35 cellular contexts compared by ENCODE assay signal in the genomic region with DNA sequence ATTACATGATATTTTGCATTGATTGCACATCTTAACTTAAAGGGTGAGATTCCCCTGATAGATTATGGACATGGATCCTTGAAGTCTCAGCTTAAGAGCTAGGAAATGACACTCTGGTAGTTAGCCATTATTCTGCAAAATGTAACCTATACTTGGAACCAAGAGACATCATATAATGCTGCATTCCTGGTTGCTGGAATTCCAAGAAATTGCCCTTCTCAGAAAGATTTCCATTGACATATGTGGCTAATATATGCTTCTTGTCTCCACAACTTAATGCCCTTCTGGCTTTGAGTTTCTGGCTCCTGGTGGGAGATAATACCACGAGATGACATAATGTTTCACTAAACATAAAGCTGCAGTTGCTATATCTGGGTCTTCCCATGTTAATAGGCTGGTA.
"Had no signal": no experiment of that assay in that cellular context is flagged by ENCODE, and none has a peak within 500 bp of the region (broad histone marks: within the 10 kb centered on the region; RNA-seq: fewer than 3 reads in every experiment).

No MANE protein-coding gene starts in this region.

- H3K4me3 ChIP-seq: MG63 had no signal

- DNase-seq: Karpas-422, Kasumi-1, MG63, MM.1S, MV-4-11, NCI-H1048, NCI-H1092, NCI-H1092 treated with DMSO at 0.1 percent for 48 hours, NCI-H1105, NCI-H1105 treated with DMSO at 0.1 percent for 48 hours, NCI-H1417, NCI-H1417 treated with DMSO at 0.1 percent for 48 hours, NCI-H1436, NCI-H1436 treated with DMSO at 0.1 percent for 48 hours, NCI-H146, NCI-H1694, NCI-H1694 treated with DMSO at 0.1 percent for 48 hours, NCI-H187, NCI-H187 treated with DMSO at 0.1 percent for 48 hours, NCI-H1930, NCI-H2029, NCI-H2029 treated with DMSO at 0.1 percent for 48 hours, NCI-H2081, NCI-H2081 treated with DMSO at 0.1 percent for 48 hours, NCI-H2107, NCI-H2171, NCI-H2171 treated with DMSO at 0.1 percent for 48 hours, NCI-H2227 treated with DMSO at 0.1 percent for 48 hours, NCI-H226, NCI-H345, NCI-H446, NCI-H446 treated with DMSO at 0.1 percent for 48 hours, NCI-H510A, NCI-H510A treated with DMSO at 0.1 percent for 48 hours had no signal

- H3K36me3 ChIP-seq: MG63 had no signal

- H3K27me3 ChIP-seq: MG63 had no signal

- H3K27ac ChIP-seq: KMS-11 had no signal

- H3K9ac ChIP-seq: KMS-11 had no signal

- H3K4me2 ChIP-seq: KMS-11 had no signal
